Comparison of ENCODE assay signal across 8 cellular contexts in the genomic region with DNA sequence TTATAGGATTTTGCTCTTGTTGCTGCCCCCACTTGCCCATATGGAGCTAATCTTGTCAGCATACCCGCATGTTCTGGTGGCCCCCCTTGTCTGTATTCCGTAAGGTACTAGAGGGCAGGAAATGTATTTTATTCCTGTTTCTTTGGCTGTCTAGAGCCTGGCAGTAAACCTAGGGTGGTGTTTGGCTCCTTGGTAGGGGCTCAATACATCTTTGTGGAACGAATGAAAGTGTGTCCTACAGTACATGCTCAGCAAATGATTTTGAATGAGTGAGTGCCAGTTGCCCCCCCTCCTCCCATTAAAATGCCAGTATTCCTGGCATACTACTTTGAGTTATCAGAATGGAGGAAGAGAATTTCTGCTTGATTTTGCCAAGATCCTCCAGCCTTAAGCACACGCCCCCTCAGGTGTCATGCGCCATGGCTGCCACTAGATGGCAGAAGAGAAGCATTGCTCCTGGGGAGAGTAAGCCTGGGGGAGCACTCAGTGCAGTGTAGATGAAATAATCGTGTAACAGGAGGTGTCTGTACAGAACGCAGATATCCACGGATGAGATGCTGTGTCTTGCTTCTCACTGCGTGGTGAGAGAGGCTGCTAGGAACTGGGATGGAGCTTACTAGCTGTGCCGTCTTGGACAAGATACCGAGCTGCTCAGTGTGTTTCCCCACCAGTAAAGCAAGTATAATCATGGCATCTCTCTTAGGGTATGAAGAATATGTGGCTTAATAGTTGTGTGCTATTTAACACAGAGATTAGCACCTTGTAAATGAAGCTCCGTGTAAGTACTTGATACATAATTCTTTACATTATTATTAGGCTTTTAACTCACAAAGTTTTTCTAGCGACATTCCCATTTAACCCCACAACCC. TPM values are rescaled to one million over a fixed set of nuclear protein-coding genes. Genes with fewer than 3 reads are reported as not detected.
DNase-seq lines count a peak whose midpoint lies in the region; ATAC-seq and TF ChIP-seq lines count a peak whose summit lies in the region.

No MANE protein-coding gene starts in this region.

- intact Hi-C loops in activated CD4-positive, alpha-beta T cell treated with anti-CD3 and anti-CD28 coated beads, Interleukin-2, amount 10 ng/mL, durations not matched to agents 24 days and 14 days (cut with micrococcal nuclease), result loop anchor here (1.0 to 5.0 kb wide), 6 partner anchors 37 to 383 kb away; partner anchors contain the start of genes CTBP1 and MAEA
- intact Hi-C loops in lower lobe of right lung (cut with DNase I), result no loop called here

- H3K9me3 Mint-ChIP-seq in activated CD4-positive, alpha-beta T cell treated with anti-CD3 and anti-CD28 coated beads, Interleukin-2, amount 10 ng/mL, durations not matched to agents 24 days and 14 days, result no peaks in the 10 kb centered on the region

- H3K4me1 Mint-ChIP-seq in activated CD4-positive, alpha-beta T cell treated with anti-CD3 and anti-CD28 coated beads, Interleukin-2, amount 10 ng/mL, durations not matched to agents 24 days and 14 days, result peaks cover 3% of the 10 kb centered on the region

- no peak overlapping the region for H3K4me3 Mint-ChIP-seq in activated CD4-positive, alpha-beta T cell treated with anti-CD3 and anti-CD28 coated beads, Interleukin-2, amount 10 ng/mL, durations not matched to agents 24 days and 14 days

- H3K4me3 ChIP-seq in lower lobe of right lung, result no peak overlapping the region

- H3K27ac ChIP-seq in lower lobe of right lung, result no peak overlapping the region

- H3K36me3 ChIP-seq in lower lobe of right lung, result no peaks in the 10 kb centered on the region

- peaks cover 5% of the 10 kb centered on the region for H3K27me3 ChIP-seq in lower lobe of right lung (ENCODE audit: low read depth)

- peak; percentile 23 for DNase-seq in NCI-H510A treated with DMSO at 0.1 percent for 48 hours (lab: John Stamatoyannopoulos, UW)
- DNase-seq in NCI-H510A (lab: John Stamatoyannopoulos, UW), result no peak
- peak; percentile 85 for DNase-seq in NCI-H2227 (lab: John Stamatoyannopoulos, UW; ENCODE audit: unreplicated experiment)
- DNase-seq in activated CD4-positive, alpha-beta T cell treated with anti-CD3 and anti-CD28 coated beads, Interleukin-2, amount 10 ng/mL, durations not matched to agents 24 days and 14 days, result peak; percentile 95
- DNase-seq in dedifferentiated amniotic fluid mesenchymal stem cell (ENCODE audit: extremely low spot score), result peak; percentile 70
- peak; percentile 69 for DNase-seq in lower lobe of right lung
- peak; percentile 57 for DNase-seq in stimulated activated CD8-positive, alpha-beta memory T cell treated with anti-CD3 and anti-CD28 coated beads, Interleukin-12 subunit alpha, Interleukin-12 subunit beta, amount 100 ng/mL, for 1 hour (ENCODE audit: low read depth)

- ATAC-seq in HG02885 (IDR thresholded peaks at IDR 0.05; ENCODE audit: poor library complexity, unreplicated experiment) (peak; percentile 85), lower lobe of right lung (peak; percentile 95 to 97)

- TF ChIP-seq CTCF in lower lobe of right lung (IDR thresholded peaks at IDR 0.05), result peak; percentile 100

- no peaks in the 10 kb centered on the region for H3K4me1 ChIP-seq in lower lobe of right lung

- H3K9me3 ChIP-seq in lower lobe of right lung, result no peaks in the 10 kb centered on the region

- no peaks in the 10 kb centered on the region for H3K36me3 Mint-ChIP-seq in activated CD4-positive, alpha-beta T cell treated with anti-CD3 and anti-CD28 coated beads, Interleukin-2, amount 10 ng/mL, durations not matched to agents 24 days and 14 days (ENCODE audit: low read depth)

- H3K27me3 Mint-ChIP-seq in activated CD4-positive, alpha-beta T cell treated with anti-CD3 and anti-CD28 coated beads, Interleukin-2, amount 10 ng/mL, durations not matched to agents 24 days and 14 days, result peaks cover 24% of the 10 kb centered on the region

- no peak overlapping the region for H3K27ac Mint-ChIP-seq in activated CD4-positive, alpha-beta T cell treated with anti-CD3 and anti-CD28 coated beads, Interleukin-2, amount 10 ng/mL, durations not matched to agents 24 days and 14 days

RNA-seq across cellular contexts. Expression of gene RNF212, which starts 17.2 kb away (rescaled TPM):
- 1.0 and 1.8 TPM in 2 replicates for total RNA-seq in activated CD4-positive, alpha-beta T cell treated with anti-CD3 and anti-CD28 coated beads, Interleukin-2, amount 10 ng/mL, durations not matched to agents 24 days and 14 days
- total RNA-seq in lower lobe of right lung, result 6.8 TPM

RNA-seq across cellular contexts. Expression of gene SPON2, which starts 41.8 kb away (rescaled TPM):
- total RNA-seq in activated CD4-positive, alpha-beta T cell treated with anti-CD3 and anti-CD28 coated beads, Interleukin-2, amount 10 ng/mL, durations not matched to agents 24 days and 14 days, result 20.7 and 21.6 TPM in 2 replicates
- total RNA-seq in lower lobe of right lung, result 32.0 TPM
